In genomic region chrX:17473021-17473420, GRCh38 we compare ENCODE assay signal across 36 cellular contexts.
"Had no signal": no experiment of that assay in that cellular context is flagged by ENCODE, and none has a peak within 500 bp of the region (broad histone marks: within the 10 kb centered on the region; RNA-seq: fewer than 3 reads in every experiment).

No MANE protein-coding gene starts in this region.

- H3K27ac ChIP-seq: adrenal gland, cardiac muscle cell, VCaP had no signal

- H3K4me1 Mint-ChIP-seq: activated B cell treated with CpG ODN at 0.5 μM for 24 hours; activated CD4-positive, alpha-beta T cell treated with anti-CD3 and anti-CD28 coated beads, Interleukin-2, amount 10 ng/mL, durations not matched to agents 24 days and 14 days; activated naive CD8-positive, alpha-beta T cell treated with anti-CD3 and anti-CD28 coated beads for 36 hours; activated T-helper 17 cell treated with anti-CD3 and anti-CD28 coated beads, Interleukin-2, amount 50 U/mL, for 72 hours; central memory CD8-positive, alpha-beta T cell had no signal

- H3K4me3 Mint-ChIP-seq: activated B cell treated with CpG ODN at 0.5 μM for 24 hours; activated CD4-positive, alpha-beta memory T cell treated with anti-CD3 and anti-CD28 coated beads for 36 hours; activated CD4-positive, alpha-beta T cell treated with anti-CD3 and anti-CD28 coated beads, Interleukin-2, amount 10 ng/mL, durations not matched to agents 24 days and 14 days; activated CD8-positive, alpha-beta T cell treated with anti-CD3 and anti-CD28 coated beads for 36 hours; activated naive CD4-positive, alpha-beta T cell treated with anti-CD3 and anti-CD28 coated beads for 36 hours; activated naive CD8-positive, alpha-beta T cell treated with anti-CD3 and anti-CD28 coated beads for 36 hours; activated T-cell treated with anti-CD3 and anti-CD28 coated beads, Interleukin-2, amount 50 U/mL, for 4 hours; activated T-cell treated with anti-CD3 and anti-CD28 coated beads, Interleukin-2, amount 50 U/mL, for 72 hours; activated T-helper 1 cell treated with anti-CD3 and anti-CD28 coated beads, Interleukin-12 subunit alpha, Interleukin-12 subunit beta, Interleukin-2, Interleukin-4 antibody, amounts not matched to agents 30 ng/mL and 10 ng/mL and 1 ng/mL, durations not matched to agents 14 hours and 24 hours and 36 hours; activated T-helper 17 cell treated with anti-CD3 and anti-CD28 coated beads, Interleukin-2, amount 50 U/mL, for 72 hours; brain; central memory CD8-positive, alpha-beta T cell; T-helper 1 cell treated with Interleukin-12 subunit alpha and Interleukin-12 subunit beta and Interleukin-4 antibody, amounts not matched to agents 30 μg/mL and 1 μg/mL, for 36 hours; T-helper 2 cell treated with Interferon-gamma antibody and Interleukin-4, amounts not matched to agents 5 μg/mL and 100 μg/mL, for 36 hours had no signal

- H3K27me3 Mint-ChIP-seq: activated B cell treated with CpG ODN at 0.5 μM for 24 hours; activated CD4-positive, alpha-beta memory T cell treated with anti-CD3 and anti-CD28 coated beads for 36 hours; activated CD4-positive, alpha-beta T cell treated with anti-CD3 and anti-CD28 coated beads, Interleukin-2, amount 10 ng/mL, durations not matched to agents 24 days and 14 days; activated CD8-positive, alpha-beta T cell treated with anti-CD3 and anti-CD28 coated beads for 36 hours; brain; central memory CD8-positive, alpha-beta T cell had no signal

- H3K27me3 ChIP-seq: cardiac muscle cell had no signal

- H3K36me3 Mint-ChIP-seq: activated CD4-positive, alpha-beta memory T cell treated with anti-CD3 and anti-CD28 coated beads for 36 hours; activated naive CD4-positive, alpha-beta T cell treated with anti-CD3 and anti-CD28 coated beads, Interleukin-2, amount 50 U/mL, for 72 hours; activated naive CD8-positive, alpha-beta T cell treated with anti-CD3 and anti-CD28 coated beads for 36 hours; brain had no signal

- DNase-seq: activated B cell treated with CpG ODN at 0.5 μM for 24 hours; activated CD4-positive, alpha-beta memory T cell treated with anti-CD3 and anti-CD28 coated beads for 36 hours; activated CD4-positive, alpha-beta T cell treated with anti-CD3 and anti-CD28 coated beads for 4 hours; activated CD4-positive, alpha-beta T cell treated with anti-CD3 and anti-CD28 coated beads, Interleukin-2, amount 10 ng/mL, durations not matched to agents 24 days and 14 days; activated CD4-positive, alpha-beta T cell treated with anti-CD3 and anti-CD28 coated beads, Interleukin-2, amount 50 U/mL, for 1 hour; activated CD4-positive, alpha-beta T cell treated with anti-CD3 and anti-CD28 coated beads, Interleukin-2, amount 50 U/mL, for 4 hours; activated CD4-positive, CD25-positive, alpha-beta regulatory T cell treated with anti-CD3 and anti-CD28 coated beads, Interleukin-2, amount 50 U/mL, for 72 hours; activated CD8-positive, alpha-beta memory T cell treated with anti-CD3 and anti-CD28 coated beads, Interleukin-2, amount 50 U/mL, for 4 hours; activated CD8-positive, alpha-beta T cell treated with anti-CD3 and anti-CD28 coated beads for 36 hours; activated effector memory CD4-positive, alpha-beta T cell treated with anti-CD3 and anti-CD28 coated beads, Interleukin-2, amount 50 U/mL, for 16 hours; activated gamma-delta T cell treated with Interleukin-2 at 50 U/mL for 16 hours; activated naive CD4-positive, alpha-beta T cell; activated naive CD4-positive, alpha-beta T cell treated with anti-CD3 and anti-CD28 coated beads for 36 hours; activated naive CD4-positive, alpha-beta T cell treated with anti-CD3 and anti-CD28 coated beads, Interleukin-2, amount 50 U/mL, for 16 hours; activated naive CD8-positive, alpha-beta T cell treated with anti-CD3 and anti-CD28 coated beads for 36 hours; activated T-cell treated with anti-CD3 and anti-CD28 coated beads for 4 hours; activated T-cell treated with anti-CD3 and anti-CD28 coated beads, Interleukin-2, amount 50 U/mL, for 1 hour; activated T-cell treated with anti-CD3 and anti-CD28 coated beads, Interleukin-2, amount 50 U/mL, for 4 hours; activated T-cell treated with anti-CD3 and anti-CD28 coated beads, Interleukin-2, amount 50 U/mL, for 72 hours; adrenal gland; amniotic stem cell; aorta; caudate nucleus; T-helper 2 cell; T-helper 9 cell had no signal

- H3K36me3 ChIP-seq: adrenal gland, cardiac muscle cell had no signal

- H3K9me3 ChIP-seq: adrenal gland had no signal

- FAIRE-seq: bronchial epithelial cell, TTC549 had no signal

- H3K9me3 Mint-ChIP-seq: activated B cell treated with CpG ODN at 0.5 μM for 24 hours; activated CD4-positive, alpha-beta memory T cell treated with anti-CD3 and anti-CD28 coated beads for 36 hours; activated CD4-positive, alpha-beta T cell treated with anti-CD3 and anti-CD28 coated beads, Interleukin-2, amount 10 ng/mL, durations not matched to agents 24 days and 14 days; activated CD8-positive, alpha-beta T cell treated with anti-CD3 and anti-CD28 coated beads for 36 hours; activated naive CD4-positive, alpha-beta T cell treated with anti-CD3 and anti-CD28 coated beads for 36 hours; activated naive CD4-positive, alpha-beta T cell treated with anti-CD3 and anti-CD28 coated beads, Interleukin-2, amount 50 U/mL, for 72 hours; activated naive CD8-positive, alpha-beta T cell treated with anti-CD3 and anti-CD28 coated beads for 36 hours; activated T-cell treated with anti-CD3 and anti-CD28 coated beads, Interleukin-2, amount 50 U/mL, for 4 hours; activated T-cell treated with anti-CD3 and anti-CD28 coated beads, Interleukin-2, amount 50 U/mL, for 72 hours; activated T-helper 1 cell treated with anti-CD3 and anti-CD28 coated beads, Interleukin-12 subunit alpha, Interleukin-12 subunit beta, Interleukin-2, Interleukin-4 antibody, amounts not matched to agents 30 ng/mL and 10 ng/mL and 1 ng/mL, durations not matched to agents 14 hours and 24 hours and 36 hours; activated T-helper 17 cell treated with anti-CD3 and anti-CD28 coated beads, Interleukin-2, amount 50 U/mL, for 72 hours; brain; central memory CD8-positive, alpha-beta T cell; T-helper 1 cell treated with Interleukin-12 subunit alpha and Interleukin-12 subunit beta and Interleukin-4 antibody, amounts not matched to agents 30 μg/mL and 1 μg/mL, for 36 hours; T-helper 2 cell treated with Interferon-gamma antibody and Interleukin-4, amounts not matched to agents 5 μg/mL and 100 μg/mL, for 36 hours had no signal

- H3K27ac Mint-ChIP-seq: activated B cell treated with CpG ODN at 0.5 μM for 24 hours; activated CD4-positive, alpha-beta memory T cell treated with anti-CD3 and anti-CD28 coated beads for 36 hours; activated CD4-positive, alpha-beta T cell treated with anti-CD3 and anti-CD28 coated beads, Interleukin-2, amount 10 ng/mL, durations not matched to agents 24 days and 14 days; activated CD8-positive, alpha-beta T cell treated with anti-CD3 and anti-CD28 coated beads for 36 hours; activated naive CD4-positive, alpha-beta T cell treated with anti-CD3 and anti-CD28 coated beads for 36 hours; activated naive CD4-positive, alpha-beta T cell treated with anti-CD3 and anti-CD28 coated beads, Interleukin-2, amount 50 U/mL, for 72 hours; activated naive CD8-positive, alpha-beta T cell treated with anti-CD3 and anti-CD28 coated beads for 36 hours; activated T-cell treated with anti-CD3 and anti-CD28 coated beads, Interleukin-2, amount 50 U/mL, for 72 hours; activated T-helper 1 cell treated with anti-CD3 and anti-CD28 coated beads, Interleukin-12 subunit alpha, Interleukin-12 subunit beta, Interleukin-2, Interleukin-4 antibody, amounts not matched to agents 30 ng/mL and 10 ng/mL and 1 ng/mL, durations not matched to agents 14 hours and 24 hours and 36 hours; activated T-helper 17 cell treated with anti-CD3 and anti-CD28 coated beads, Interleukin-2, amount 50 U/mL, for 72 hours; brain; T-helper 1 cell treated with Interleukin-12 subunit alpha and Interleukin-12 subunit beta and Interleukin-4 antibody, amounts not matched to agents 30 μg/mL and 1 μg/mL, for 36 hours; T-helper 2 cell treated with Interferon-gamma antibody and Interleukin-4, amounts not matched to agents 5 μg/mL and 100 μg/mL, for 36 hours had no signal

- ATAC-seq: activated CD8-positive, alpha-beta T cell treated with anti-CD3 and anti-CD28 coated beads for 36 hours; activated naive CD4-positive, alpha-beta T cell treated with anti-CD3 and anti-CD28 coated beads, Interleukin-2, amount 50 U/mL, for 72 hours; activated T-cell treated with anti-CD3 and anti-CD28 coated beads, Interleukin-2, amount 50 U/mL, for 4 hours; activated T-cell treated with anti-CD3 and anti-CD28 coated beads, Interleukin-2, amount 50 U/mL, for 72 hours; activated T-helper 17 cell treated with anti-CD3 and anti-CD28 coated beads, Interleukin-2, amount 50 U/mL, for 72 hours had no signal

- H3K4me3 ChIP-seq: adrenal gland, cardiac muscle cell had no signal
